ENCODE assay signal across 10 cellular contexts in genomic region chr5:28014779-28015178, GRCh38.
DNase-seq lines count a peak whose midpoint lies in the region; ATAC-seq and TF ChIP-seq lines count a peak whose summit lies in the region.
"Had no signal": no experiment of that assay in that cellular context is flagged by ENCODE, and none has a peak within 500 bp of the region (broad histone marks: within the 10 kb centered on the region; RNA-seq: fewer than 3 reads in every experiment).

No MANE protein-coding gene starts in this region.

- H3K27me3 Mint-ChIP-seq in activated naive CD4-positive, alpha-beta T cell treated with anti-CD3 and anti-CD28 coated beads for 36 hours (ENCODE audit: low read depth), result no peaks in the 10 kb centered on the region
- H3K27me3 Mint-ChIP-seq in progenitor cell of endocrine pancreas, result no peaks in the 10 kb centered on the region
- H3K27me3 Mint-ChIP-seq: effector memory CD8-positive, alpha-beta T cell; naive B cell had no signal

- H3K27ac Mint-ChIP-seq in activated naive CD4-positive, alpha-beta T cell treated with anti-CD3 and anti-CD28 coated beads for 36 hours, result no peak overlapping the region
- no peak overlapping the region for H3K27ac Mint-ChIP-seq in progenitor cell of endocrine pancreas
- H3K27ac Mint-ChIP-seq: effector memory CD8-positive, alpha-beta T cell; naive B cell had no signal

- H3K4me1 Mint-ChIP-seq in activated naive CD4-positive, alpha-beta T cell treated with anti-CD3 and anti-CD28 coated beads for 36 hours (ENCODE audit: low read depth), result no peaks in the 10 kb centered on the region
- H3K4me1 Mint-ChIP-seq in progenitor cell of endocrine pancreas (ENCODE audit: low read depth), result no peaks in the 10 kb centered on the region
- H3K4me1 Mint-ChIP-seq: naive B cell had no signal

- H3K36me3 ChIP-seq in adipocyte (ENCODE audit: control insufficient read depth, insufficient read depth, low read length, severe bottlenecking), result no peaks in the 10 kb centered on the region

- no peaks in the 10 kb centered on the region for H3K27me3 ChIP-seq in adipocyte (replicated peaks; ENCODE audit: control insufficient read depth, insufficient read depth, low read length)

- no peak overlapping the region for H3K4me3 ChIP-seq in adipocyte (ENCODE audit: low read length)

- no peaks in the 10 kb centered on the region for H3K4me1 ChIP-seq in adipocyte (ENCODE audit: control insufficient read depth, insufficient read depth, low read length)

- H3K9ac ChIP-seq in adipocyte (ENCODE audit: low read length), result no peak overlapping the region

- peaks cover 35% of the 10 kb centered on the region for H3K9me3 ChIP-seq in adipocyte (ENCODE audit: control insufficient read depth, low read length)

- ATAC-seq in HG03045 (IDR thresholded peaks at IDR 0.05; ENCODE audit: unreplicated experiment), result no peak
- ATAC-seq in GM21529 (IDR thresholded peaks at IDR 0.05; ENCODE audit: unreplicated experiment), result no peak
- ATAC-seq: effector memory CD8-positive, alpha-beta T cell had no signal

- peak; percentile 27 for TF ChIP-seq CTCF in progenitor cell of endocrine pancreas (IDR thresholded peaks at IDR 0.05; ENCODE audit: unreplicated experiment)

- peaks cover 42% of the 10 kb centered on the region for H3K9me3 Mint-ChIP-seq in activated naive CD4-positive, alpha-beta T cell treated with anti-CD3 and anti-CD28 coated beads for 36 hours
- H3K9me3 Mint-ChIP-seq in progenitor cell of endocrine pancreas (ENCODE audit: low read depth), result peaks cover 49% of the 10 kb centered on the region

- peak; percentile 20 for DNase-seq in activated naive CD4-positive, alpha-beta T cell treated with anti-CD3 and anti-CD28 coated beads for 36 hours
- no peak for DNase-seq in activated naive CD4-positive, alpha-beta T cell treated with Interleukin-2 at 50 U/mL for 16 hours
- DNase-seq in Kasumi-1 (lab: John Stamatoyannopoulos, UW) (peak; percentile 0 to 2), adipocyte (ENCODE audit: low read depth) (peak; percentile 14), progenitor cell of endocrine pancreas (ENCODE audit: low spot score, unreplicated experiment) (no peak), medulla oblongata (ENCODE audit: extremely low spot score) (no peak)
- DNase-seq: effector memory CD8-positive, alpha-beta T cell; naive B cell had no signal

- peaks cover 4% of the 10 kb centered on the region for H3K36me3 Mint-ChIP-seq in activated naive CD4-positive, alpha-beta T cell treated with anti-CD3 and anti-CD28 coated beads for 36 hours (ENCODE audit: low read depth)
- no peaks in the 10 kb centered on the region for H3K36me3 Mint-ChIP-seq in progenitor cell of endocrine pancreas (ENCODE audit: insufficient read depth)
- H3K36me3 Mint-ChIP-seq: naive B cell had no signal

- CTCF ChIA-PET in activated naive CD4-positive, alpha-beta T cell treated with anti-CD3 and anti-CD28 coated beads for 36 hours (lab: Charles Lee), result no interaction called here

- intact Hi-C loops in activated naive CD4-positive, alpha-beta T cell treated with anti-CD3 and anti-CD28 coated beads for 36 hours (cut with micrococcal nuclease), result no loop called here

- H3K4me3 Mint-ChIP-seq in activated naive CD4-positive, alpha-beta T cell treated with anti-CD3 and anti-CD28 coated beads for 36 hours, result no peak overlapping the region
- H3K4me3 Mint-ChIP-seq in progenitor cell of endocrine pancreas (ENCODE audit: low read depth), result no peak overlapping the region
- H3K4me3 Mint-ChIP-seq: effector memory CD8-positive, alpha-beta T cell; naive B cell had no signal

Comparison
In these comparisons a context has a peak if more than half of its experiments do, and no peak if none do; other contexts are left out.
1. DNase-seq: peak in activated naive CD4-positive, alpha-beta T cell treated with anti-CD3 and anti-CD28 coated beads for 36 hours (single experiment), Kasumi-1 (2 of 2) and adipocyte (single experiment); none in activated naive CD4-positive, alpha-beta T cell treated with Interleukin-2 at 50 U/mL for 16 hours (single experiment), progenitor cell of endocrine pancreas (single experiment) and medulla oblongata (single experiment).